In genomic region chr13:45162821-45163220, GRCh38 we compare ENCODE assay signal across 13 cellular contexts. TPM values are rescaled to one million over a fixed set of nuclear protein-coding genes. Genes with fewer than 3 reads are reported as not detected.
DNase-seq lines count a peak whose midpoint lies in the region; ATAC-seq, FAIRE-seq and TF ChIP-seq lines count a peak whose summit lies in the region.
"Had no signal": no experiment of that assay in that cellular context is flagged by ENCODE, and none has a peak within 500 bp of the region (broad histone marks: within the 10 kb centered on the region; RNA-seq: fewer than 3 reads in every experiment).

No MANE protein-coding gene starts in this region.

- POLR2A ChIA-PET in SK-N-SH (lab: Yijun Ruan, JAX): no interaction called here

- 0% methylated on average over 1 of the region's 1 CpG for WGBS in SK-N-SH (ENCODE audit: low lambda C conversion rate)
- WGBS in esophagus muscularis mucosa: 35% methylated on average over 1 of the region's 1 CpG

- H3K27me3 ChIP-seq in SK-N-SH (ENCODE audit: insufficient read depth) (no peaks in the 10 kb centered on the region), fibroblast of lung (ENCODE audit: control insufficient read depth, insufficient read depth, low read length) (no peaks in the 10 kb centered on the region), skeletal muscle satellite cell (ENCODE audit: control insufficient read depth, insufficient read depth, low read length) (no peaks in the 10 kb centered on the region), esophagus muscularis mucosa (no peaks in the 10 kb centered on the region)
- H3K27me3 ChIP-seq: esophagus squamous epithelium had no signal

- peak overlapping the region; percentile 38; the same call in 1 of the 2 replicates for H3K9ac ChIP-seq in SK-N-SH
- no peak overlapping the region for H3K9ac ChIP-seq in fibroblast of lung (ENCODE audit: insufficient read depth, low read length)
- peak overlapping the region; percentile 55 for H3K9ac ChIP-seq in skeletal muscle satellite cell (ENCODE audit: low read depth, low read length)

- DNase-seq in activated CD4-positive, CD25-positive, alpha-beta regulatory T cell (lab: John Stamatoyannopoulos, UW): no peak
- DNase-seq in SK-N-SH: no peak
- DNase-seq in fibroblast of lung (ENCODE audit: low read depth in 2 of 2): peak; percentile 91 to 93
- no peak for DNase-seq in esophagus muscularis mucosa (ENCODE audit: extremely low spot score)
- no peak for DNase-seq in GM12892 (ENCODE audit: insufficient read length)
- no peak for DNase-seq in NCI-H1694 treated with DMSO at 0.1 percent for 48 hours (lab: John Stamatoyannopoulos, UW)
- DNase-seq: activated CD4-positive, CD25-positive, alpha-beta regulatory T cell treated with anti-CD3 and anti-CD28 coated beads, Interleukin-2, amount 50 U/mL, for 72 hours; esophagus squamous epithelium; NCI-H2081 treated with DMSO at 0.1 percent for 48 hours; OCI-M1 had no signal

- intact Hi-C loops in esophagus muscularis mucosa (cut with DNase I): no loop called here

- H3K4me1 ChIP-seq in SK-N-SH (ENCODE audit: control insufficient read depth in 1 of 2, insufficient read depth in 2 of 2, low read depth in 1 of 2, low read length in 1 of 2) (peaks cover 0 to 6% of the 10 kb centered on the region in 2 experiments; a peak in 2 of 4 replicates), fibroblast of lung (ENCODE audit: control insufficient read depth, extremely low read depth, insufficient read depth, low read length) (peaks cover 7% of the 10 kb centered on the region), skeletal muscle satellite cell (ENCODE audit: control insufficient read depth, insufficient read depth, low read length) (peaks cover 19% of the 10 kb centered on the region), esophagus muscularis mucosa (peaks cover 0 to 15% (median 6%) of the 10 kb centered on the region in 4 donors)

- H2AFZ ChIP-seq in SK-N-SH (ENCODE audit: low read depth): no peak overlapping the region
- no peak overlapping the region for H2AFZ ChIP-seq in fibroblast of lung (ENCODE audit: low read length)

- peak overlapping the region; percentile 19; the same call in 1 of the 2 replicates for H3K4me2 ChIP-seq in SK-N-SH
- peak overlapping the region; percentile 48 for H3K4me2 ChIP-seq in fibroblast of lung (ENCODE audit: extremely low read depth, insufficient read depth, low read length)
- peak overlapping the region; percentile 45 for H3K4me2 ChIP-seq in skeletal muscle satellite cell (ENCODE audit: low read length)

- no peak overlapping the region for H3K4me3 ChIP-seq in SK-N-SH (ENCODE audit: low read depth in 2 of 2, low read length in 1 of 2)
- no peak overlapping the region for H3K4me3 ChIP-seq in fibroblast of lung (replicated peaks in 1 of 4; ENCODE audit: control extremely low read depth in 1 of 4, insufficient read depth in 1 of 4, low read depth in 3 of 4, low read length in 4 of 4)
- no peak overlapping the region for H3K4me3 ChIP-seq in skeletal muscle satellite cell (ENCODE audit: low read length)
- H3K4me3 ChIP-seq in esophagus muscularis mucosa: no peak overlapping the region
- H3K4me3 ChIP-seq: esophagus squamous epithelium had no signal

- H4K20me1 ChIP-seq in SK-N-SH (ENCODE audit: insufficient read depth) (no peaks in the 10 kb centered on the region), fibroblast of lung (ENCODE audit: control insufficient read depth, extremely low read depth, insufficient read depth, low read length) (no peaks in the 10 kb centered on the region)

- TF ChIP-seq POLR2A in esophagus muscularis mucosa (IDR thresholded peaks at IDR 0.05; ENCODE audit: low read depth): no peak
- no peak for TF ChIP-seq POLR2A in GM12892 (IDR thresholded peaks at IDR 0.05; ENCODE audit: low read depth, low read length)

- FAIRE-seq in GM12892 (lab: Jason Lieb, UNC): no peak

- no peaks in the 10 kb centered on the region for H3K9me3 ChIP-seq in SK-N-SH
- no peaks in the 10 kb centered on the region for H3K9me3 ChIP-seq in fibroblast of lung (ENCODE audit: control insufficient read depth, insufficient read depth, low read depth, low read length)
- no peaks in the 10 kb centered on the region for H3K9me3 ChIP-seq in skeletal muscle satellite cell (replicated peaks; ENCODE audit: low read length)
- no peaks in the 10 kb centered on the region for H3K9me3 ChIP-seq in esophagus muscularis mucosa
- H3K9me3 ChIP-seq: esophagus squamous epithelium had no signal

- ATAC-seq in activated CD4-positive, CD25-positive, alpha-beta regulatory T cell treated with anti-CD3 and anti-CD28 coated beads, Interleukin-2, amount 50 U/mL, for 24 hours: peak; percentile 63 to 70

- H3K79me2 ChIP-seq in SK-N-SH (ENCODE audit: insufficient read depth): peaks cover 14% of the 10 kb centered on the region; the same call in 1 of the 2 replicates
- no peaks in the 10 kb centered on the region for H3K79me2 ChIP-seq in fibroblast of lung (ENCODE audit: control insufficient read depth, insufficient read depth, low read length)

- peak in 1 of 2 experiments; percentile 67; a peak in 1 of 4 replicates for TF ChIP-seq EP300 in SK-N-SH (IDR thresholded peaks at IDR 0.05; ENCODE audit: borderline replicate concordance in 1 of 2, low read depth in 1 of 2, low read length in 1 of 2)
- TF ChIP-seq EP300 in esophagus muscularis mucosa (IDR thresholded peaks at IDR 0.05): no peak

- peaks cover 3 to 28% of the 10 kb centered on the region in 2 experiments for H3K36me3 ChIP-seq in SK-N-SH (replicated peaks in 1 of 2; ENCODE audit: control insufficient read depth in 1 of 2, insufficient read depth in 2 of 2, low read length in 1 of 2)
- H3K36me3 ChIP-seq in fibroblast of lung (ENCODE audit: control insufficient read depth, insufficient read depth, low read length): no peaks in the 10 kb centered on the region
- peaks cover 24% of the 10 kb centered on the region for H3K36me3 ChIP-seq in skeletal muscle satellite cell (ENCODE audit: insufficient read depth, low read length)
- peaks cover 0 to 24% (median 8%) of the 10 kb centered on the region in 4 donors for H3K36me3 ChIP-seq in esophagus muscularis mucosa

- H3K9me2 ChIP-seq in SK-N-SH: no peaks in the 10 kb centered on the region

- TF ChIP-seq CTCF in SK-N-SH (IDR thresholded peaks at IDR 0.05) (no peak), fibroblast of lung (conservative IDR thresholded peaks at IDR 0.05 in 1 of 2, IDR thresholded peaks at IDR 0.05 in 1 of 2; ENCODE audit: low read depth in 1 of 2, low read length in 2 of 2) (no peak), esophagus muscularis mucosa (IDR thresholded peaks at IDR 0.05) (no peak)

- H3K27ac ChIP-seq in SK-N-SH (ENCODE audit: low read depth in 2 of 2, low read length in 1 of 2) (peak overlapping the region in 1 of 2 experiments; percentile 86; a peak in 3 of 4 replicates), fibroblast of lung (ENCODE audit: insufficient read depth, low read length) (peak overlapping the region; percentile 67), esophagus muscularis mucosa (replicated peaks in 1 of 4) (no peak overlapping the region)
- H3K27ac ChIP-seq: 22Rv1 had no signal

- H3F3A ChIP-seq in SK-N-SH (replicated peaks; ENCODE audit: insufficient read depth): peaks cover 21% of the 10 kb centered on the region

- TF ChIP-seq RAD21 in SK-N-SH (IDR thresholded peaks at IDR 0.05; ENCODE audit: low read length): no peak

- CTCF ChIA-PET in SK-N-SH (lab: Yijun Ruan, JAX): no interaction called here

TF ChIP-seq in SK-N-SH, 30 proteins besides CTCF, POLR2A, EP300 and RAD21:
- TF ChIP-seq TEAD4 (IDR thresholded peaks at IDR 0.05; ENCODE audit: borderline replicate concordance, insufficient read depth) (0 out of 2 replicates have a peak, but pooled peaks have one; percentile 41), FOSL2 (IDR thresholded peaks at IDR 0.05; ENCODE audit: borderline replicate concordance, low read depth) (peak; percentile 94), RFX5 (IDR thresholded peaks at IDR 0.05; ENCODE audit: low read length) (no peak), RXRA (IDR thresholded peaks at IDR 0.05; ENCODE audit: borderline replicate concordance, low read depth) (peak; percentile 69; the same call in 1 of the 2 replicates), TCF12 (IDR thresholded peaks at IDR 0.05) (peak; percentile 61; the same call in 1 of the 2 replicates), NFIC (IDR thresholded peaks at IDR 0.05; ENCODE audit: borderline replicate concordance) (peak; percentile 82), MAX (IDR thresholded peaks at IDR 0.05; ENCODE audit: low read depth) (peak; percentile 42; the same call in 1 of the 2 replicates), RCOR1 (IDR thresholded peaks at IDR 0.05; ENCODE audit: low read length) (no peak), JUND (IDR thresholded peaks at IDR 0.05) (peak; percentile 85)
TF ChIP-seq in SK-N-SH: peak in this region for 7.

RNA-seq across cellular contexts. Expression of gene KCTD4, which starts 38.0 kb away (rescaled TPM):
- polyA plus RNA-seq in SK-N-SH (2012; rRNA removed) (0.56 and 1.3 TPM in 2 replicates), fibroblast of lung (0.07 and 0.54 TPM in 2 replicates)
- 1.2 and 1.7 TPM in 2 replicates for polyA plus RNA-seq in SK-N-SH (2012; cell fraction: cytosol; rRNA removed)
- 1.2 and 1.4 TPM in 2 replicates for polyA plus RNA-seq in SK-N-SH (2012; cell fraction: nucleus; rRNA removed)
- total RNA-seq in fibroblast of lung (under 0.01 TPM in 1 of 2 replicates, not detected in the other), esophagus muscularis mucosa (not detected)
- polyA plus RNA-seq in fibroblast of lung (2012): 0.06 and 0.40 TPM in 2 replicates
- not detected in 2 replicates for polyA minus RNA-seq in fibroblast of lung (ENCODE audit: low replicate concordance)
- not detected in 2 replicates for total RNA-seq in skeletal muscle satellite cell (2012; rRNA removed)
- 0.40 TPM for polyA plus RNA-seq in GM12892 (2012; ENCODE audit: missing spikeins)
- total RNA-seq: esophagus squamous epithelium had no signal

RNA-seq across cellular contexts. Expression of gene GTF2F2, which starts 42.5 kb away (rescaled TPM):
- 24.2 and 30.3 TPM in 2 replicates for polyA plus RNA-seq in SK-N-SH (2012; rRNA removed)
- polyA plus RNA-seq in SK-N-SH (2012; cell fraction: cytosol; rRNA removed): 33.5 and 51.5 TPM in 2 replicates
- polyA plus RNA-seq in SK-N-SH (2012; cell fraction: nucleus; rRNA removed): 9.6 and 19.5 TPM in 2 replicates
- 21.6 and 31.7 TPM in 2 replicates for total RNA-seq in fibroblast of lung
- 23.4 and 29.6 TPM in 2 replicates for polyA plus RNA-seq in fibroblast of lung
- 17.2 and 24.7 TPM in 2 replicates for polyA plus RNA-seq in fibroblast of lung (2012)
- polyA minus RNA-seq in fibroblast of lung (ENCODE audit: low replicate concordance): 0.43 and 1.1 TPM in 2 replicates
- 19.7 and 23.1 TPM in 2 replicates for total RNA-seq in skeletal muscle satellite cell (2012; rRNA removed)
- 10 to 100 TPM; 12.9 to 15.1 (median 14.6) TPM for total RNA-seq in esophagus muscularis mucosa
- polyA plus RNA-seq in GM12892 (2012; ENCODE audit: missing spikeins): 18.5 TPM

Comparison
In these comparisons a context has a peak if more than half of its experiments do, and no peak if none do; other contexts are left out.
1. DNase-seq: peak in fibroblast of lung (2 of 2); none in activated CD4-positive, CD25-positive, alpha-beta regulatory T cell (0 of 4), SK-N-SH (single experiment), esophagus muscularis mucosa (single experiment), GM12892 (single experiment) and NCI-H1694 treated with DMSO at 0.1 percent for 48 hours (single experiment).
2. Peak in every context shown above with its lines, with median percentiles within 50 percentile points of each other: H3K4me2 ChIP-seq.